Comparison of ENCODE assay signal across 11 cellular contexts in genomic region chr7:105677395-105677701, GRCh38.
DNase-seq lines count a peak whose midpoint lies in the region; ATAC-seq and TF ChIP-seq lines count a peak whose summit lies in the region.
"Had no signal": no experiment of that assay in that cellular context is flagged by ENCODE, and none has a peak within 500 bp of the region (broad histone marks: within the 10 kb centered on the region; RNA-seq: fewer than 3 reads in every experiment).

No MANE protein-coding gene starts in this region.

- 46% methylated on average over 5 of the region's 5 CpGs for WGBS in right lobe of liver (ENCODE audit: insufficient coverage, low coverage, low lambda C conversion rate, missing lambda C conversion rate)
- WGBS in upper lobe of left lung, 2 donors: 78 to 83% methylated on average over 5 of the region's 5 CpGs

- TF ChIP-seq CTCF in VCaP (conservative IDR thresholded peaks at IDR 0.05): no peak
- TF ChIP-seq CTCF in right lobe of liver (IDR thresholded peaks at IDR 0.05): no peak
- no peak for TF ChIP-seq CTCF in upper lobe of left lung (IDR thresholded peaks at IDR 0.05)

- DNase-seq in activated naive CD4-positive, alpha-beta T cell (lab: John Stamatoyannopoulos, UW): no peak
- DNase-seq in right lobe of liver: peak in 1 of 3 donors; percentile 62
- no peak for DNase-seq in upper lobe of left lung
- DNase-seq in mesenteric fat pad (ENCODE audit: low spot score): no peak
- DNase-seq in RPMI8226: no peak
- DNase-seq: cortex of kidney had no signal

- peak overlapping the region; percentile 75 for H3K4me3 Mint-ChIP-seq in activated naive CD4-positive, alpha-beta T cell treated with anti-CD3 and anti-CD28 coated beads, Interleukin-2, amount 50 U/mL, for 24 hours

- H3K9me3 ChIP-seq in right lobe of liver: no peaks in the 10 kb centered on the region
- H3K9me3 ChIP-seq in upper lobe of left lung: no peaks in the 10 kb centered on the region
- H3K9me3 ChIP-seq: right atrium auricular region had no signal

- H3K27ac Mint-ChIP-seq in activated naive CD4-positive, alpha-beta T cell treated with anti-CD3 and anti-CD28 coated beads, Interleukin-2, amount 50 U/mL, for 24 hours: peak overlapping the region; percentile 88

- H3K4me1 ChIP-seq in right lobe of liver: peaks cover 0 to 91% (median 42%) of the 10 kb centered on the region in 4 donors
- peaks cover 48 to 81% (median 70%) of the 10 kb centered on the region in 4 donors for H3K4me1 ChIP-seq in upper lobe of left lung

- no peaks in the 10 kb centered on the region for H3K9me3 Mint-ChIP-seq in activated naive CD4-positive, alpha-beta T cell treated with anti-CD3 and anti-CD28 coated beads, Interleukin-2, amount 50 U/mL, for 24 hours

- intact Hi-C loops in right lobe of liver (cut with DNase I): no loop called here

- H3K27me3 Mint-ChIP-seq in activated naive CD4-positive, alpha-beta T cell treated with anti-CD3 and anti-CD28 coated beads, Interleukin-2, amount 50 U/mL, for 24 hours: no peaks in the 10 kb centered on the region

- H3K4me3 ChIP-seq in right lobe of liver: peak overlapping the region in 1 of 3 donors; percentile 20
- H3K4me3 ChIP-seq in upper lobe of left lung: peak overlapping the region in 2 of 4 donors; percentile 5 to 11
- H3K4me3 ChIP-seq: right atrium auricular region had no signal

- no peaks in the 10 kb centered on the region for H3K36me3 ChIP-seq in right lobe of liver
- no peaks in the 10 kb centered on the region for H3K36me3 ChIP-seq in upper lobe of left lung
- H3K36me3 ChIP-seq: right atrium auricular region had no signal

- H3K27me3 ChIP-seq in right lobe of liver: no peaks in the 10 kb centered on the region
- H3K27me3 ChIP-seq in upper lobe of left lung: no peaks in the 10 kb centered on the region
- H3K27me3 ChIP-seq: right atrium auricular region had no signal

- TF ChIP-seq POLR2A in right lobe of liver (IDR thresholded peaks at IDR 0.05) (no peak), upper lobe of left lung (IDR thresholded peaks at IDR 0.05) (no peak)

- peaks cover 3% of the 10 kb centered on the region for H3K36me3 Mint-ChIP-seq in activated naive CD4-positive, alpha-beta T cell treated with anti-CD3 and anti-CD28 coated beads, Interleukin-2, amount 50 U/mL, for 24 hours

- peaks cover 80% of the 10 kb centered on the region for H3K4me1 Mint-ChIP-seq in activated naive CD4-positive, alpha-beta T cell treated with anti-CD3 and anti-CD28 coated beads, Interleukin-2, amount 50 U/mL, for 24 hours

- peak; percentile 12 to 50 (median 24) for ATAC-seq in right lobe of liver
- no peak for ATAC-seq in upper lobe of left lung (ENCODE audit: low FRiP score in 2 of 2)
- ATAC-seq in HG02884 (IDR thresholded peaks at IDR 0.05; ENCODE audit: unreplicated experiment): no peak
- ATAC-seq: Panc1 had no signal

- H3K27ac ChIP-seq in VCaP (peak overlapping the region; percentile 39), right lobe of liver (peak overlapping the region in 2 of 3 donors; percentile 69 to 78), upper lobe of left lung (peak overlapping the region; percentile 61 to 85 (median 72))
- H3K27ac ChIP-seq: right atrium auricular region had no signal

- TF ChIP-seq EP300 in upper lobe of left lung (IDR thresholded peaks at IDR 0.05): no peak

Comparison
In these comparisons a context has a peak if more than half of its experiments do, and no peak if none do; other contexts are left out.
1. ATAC-seq: peak in right lobe of liver (4 of 4); none in upper lobe of left lung (0 of 2) and HG02884 (single experiment).
2. Peak in every context shown above with its lines, with median percentiles within 50 percentile points of each other: H3K27ac ChIP-seq.